Comparison of ENCODE assay signal across 26 cellular contexts in the genomic region with DNA sequence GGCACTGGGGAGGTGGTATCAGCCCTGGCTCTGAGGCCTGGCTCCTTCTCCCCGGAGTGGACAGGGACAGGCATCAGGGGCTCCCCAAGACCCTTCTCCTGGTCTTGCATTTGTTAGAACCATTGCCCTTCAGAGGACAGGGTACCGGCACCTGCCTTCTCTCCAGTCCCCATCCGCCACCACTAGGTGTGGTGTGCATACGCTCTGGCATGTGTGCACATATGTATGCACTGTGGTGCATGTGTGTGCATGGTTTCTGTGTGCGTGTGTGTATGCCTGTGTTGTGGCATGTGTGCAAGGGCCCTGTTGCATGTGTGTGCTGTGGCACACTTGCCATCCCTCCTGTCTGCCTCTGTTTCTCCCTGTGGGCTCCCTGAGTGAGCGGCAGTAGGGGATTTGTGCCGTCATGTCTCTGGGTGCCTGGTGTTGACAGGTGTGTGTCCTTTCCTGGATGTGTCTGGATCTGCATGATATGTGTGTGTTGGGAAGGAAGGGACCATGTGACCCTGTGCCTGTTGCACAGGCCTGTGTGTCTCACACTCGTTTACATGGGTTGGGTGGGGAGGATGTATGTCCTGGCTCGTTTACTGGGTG. TPM values are rescaled to one million over a fixed set of nuclear protein-coding genes. Genes with fewer than 3 reads are reported as not detected.
DNase-seq lines count a peak whose midpoint lies in the region; FAIRE-seq and TF ChIP-seq lines count a peak whose summit lies in the region.
"Had no signal": no experiment of that assay in that cellular context is flagged by ENCODE, and none has a peak within 500 bp of the region (broad histone marks: within the 10 kb centered on the region; RNA-seq: fewer than 3 reads in every experiment).

No MANE protein-coding gene starts in this region.

- H3K9me3 ChIP-seq in keratinocyte (ENCODE audit: control insufficient read depth, low read depth, low read length), result no peaks in the 10 kb centered on the region
- H3K9me3 ChIP-seq: body of pancreas had no signal

- peak overlapping the region; percentile 19 for H3K27ac Mint-ChIP-seq in activated naive CD4-positive, alpha-beta T cell treated with anti-CD3 and anti-CD28 coated beads, Interleukin-2, amount 10 ng/mL, durations not matched to agents 7 days and 5 days
- peak overlapping the region in 4 of 5 experiments; percentile 15 to 38 (median 20) for H3K27ac Mint-ChIP-seq in brain
- H3K27ac Mint-ChIP-seq: activated B cell treated with CpG ODN at 0.5 μM for 24 hours; CD8-positive, alpha-beta T cell; naive B cell; stimulated activated memory B cell treated with anti-CD40 and anti-IgM and Interleukin-4, amounts not matched to agents 10 μg/mL and 1 μg/mL and 100 μg/mL, for 72 hours had no signal

- no peak overlapping the region for H3K27ac ChIP-seq in keratinocyte (ENCODE audit: control insufficient read depth, insufficient read depth, low read length)
- H3K27ac ChIP-seq: body of pancreas, GM23248 had no signal

- intact Hi-C loops in posterior vena cava (cut with DNase I), result no loop called here

- CTCF ChIA-PET in activated naive CD4-positive, alpha-beta T cell treated with anti-CD3 and anti-CD28 coated beads, Interleukin-2, amount 10 ng/mL, durations not matched to agents 7 days and 5 days (lab: Charles Lee), result interaction anchor here (1.4 to 1.7 kb wide), 2 partner anchors 11 to 13 kb away, joined by 5 to 6 read pairs; no protein-coding TSS in a partner anchor

- dilution Hi-C loops in keratinocyte (cut with MboI; ENCODE audit: extremely low pct_ligation_motif_present, low sequenced_read_pairs), result no loop called here

- H3K9me3 Mint-ChIP-seq in activated naive CD4-positive, alpha-beta T cell treated with anti-CD3 and anti-CD28 coated beads, Interleukin-2, amount 10 ng/mL, durations not matched to agents 7 days and 5 days, result no peaks in the 10 kb centered on the region
- H3K9me3 Mint-ChIP-seq in brain, result no peaks in the 10 kb centered on the region
- H3K9me3 Mint-ChIP-seq: activated B cell treated with CpG ODN at 0.5 μM for 24 hours; CD8-positive, alpha-beta T cell; naive B cell; stimulated activated memory B cell treated with anti-CD40 and anti-IgM and Interleukin-4, amounts not matched to agents 10 μg/mL and 1 μg/mL and 100 μg/mL, for 72 hours had no signal

- H4K20me1 ChIP-seq in keratinocyte (ENCODE audit: control insufficient read depth, extremely low read depth, insufficient read depth, low read length), result peaks cover 10% of the 10 kb centered on the region

- peak overlapping the region; percentile 32 for H3K4me2 ChIP-seq in keratinocyte (ENCODE audit: control insufficient read depth, extremely low read depth, insufficient read depth, low read depth, low read length)

- H3K36me3 ChIP-seq in keratinocyte (ENCODE audit: control insufficient read depth in 2 of 2, extremely low read depth in 1 of 2, insufficient read depth in 2 of 2, low read length in 2 of 2), result peaks cover 6 to 44% of the 10 kb centered on the region in 2 experiments

- peaks cover 7% of the 10 kb centered on the region for H3K27me3 Mint-ChIP-seq in activated naive CD4-positive, alpha-beta T cell treated with anti-CD3 and anti-CD28 coated beads, Interleukin-2, amount 10 ng/mL, durations not matched to agents 7 days and 5 days
- H3K27me3 Mint-ChIP-seq in brain, result no peaks in the 10 kb centered on the region
- H3K27me3 Mint-ChIP-seq: activated B cell treated with CpG ODN at 0.5 μM for 24 hours; naive B cell; stimulated activated memory B cell treated with anti-CD40 and anti-IgM and Interleukin-4, amounts not matched to agents 10 μg/mL and 1 μg/mL and 100 μg/mL, for 72 hours had no signal

- DNase-seq in activated naive CD4-positive, alpha-beta T cell treated with anti-CD3 and anti-CD28 coated beads, Interleukin-2, amount 10 ng/mL, durations not matched to agents 7 days and 5 days, result no peak
- no peak for DNase-seq in activated naive CD4-positive, alpha-beta T cell treated with Interleukin-2 at 50 U/mL for 16 hours
- DNase-seq in keratinocyte (ENCODE audit: low read depth, low spot score), result no peak
- DNase-seq in urothelium cell line (ENCODE audit: low spot score), result no peak
- no peak for DNase-seq in D721Med (ENCODE audit: insufficient read length, low spot score)
- no peak for DNase-seq in NCI-H146 (lab: John Stamatoyannopoulos, UW)
- DNase-seq in posterior vena cava (ENCODE audit: low spot score), result no peak
- DNase-seq: activated B cell treated with CpG ODN at 0.5 μM for 24 hours; activated CD4-positive, alpha-beta T cell treated with anti-CD3 and anti-CD28 coated beads, Interleukin-2, amount 50 U/mL, for 48 hours; activated CD8-positive, alpha-beta memory T cell treated with anti-CD3 and anti-CD28 coated beads, Interleukin-2, amount 50 U/mL, for 4 hours; activated naive CD4-positive, alpha-beta T cell treated with anti-CD3 and anti-CD28 coated beads, Interleukin-2, amount 50 U/mL, for 16 hours; AML-193; body of pancreas; CD8-positive, alpha-beta T cell; cerebellar nuclear complex; dorsolateral prefrontal cortex; GM23248; islet precursor cell; naive B cell; NCI-H2107; NCI-H345; NCI-H69; SHP77 treated with DMSO at 0.1 percent for 48 hours had no signal

- H3K9ac ChIP-seq in keratinocyte (ENCODE audit: control insufficient read depth, extremely low read depth, insufficient read depth, low read length), result no peak overlapping the region
- H3K9ac ChIP-seq: GM23248 had no signal

- H3K36me3 Mint-ChIP-seq in activated naive CD4-positive, alpha-beta T cell treated with anti-CD3 and anti-CD28 coated beads, Interleukin-2, amount 10 ng/mL, durations not matched to agents 7 days and 5 days, result no peaks in the 10 kb centered on the region
- peaks cover 56% of the 10 kb centered on the region for H3K36me3 Mint-ChIP-seq in brain
- H3K36me3 Mint-ChIP-seq: CD8-positive, alpha-beta T cell; naive B cell; stimulated activated memory B cell treated with anti-CD40 and anti-IgM and Interleukin-4, amounts not matched to agents 10 μg/mL and 1 μg/mL and 100 μg/mL, for 72 hours had no signal

- peaks cover 24% of the 10 kb centered on the region for H3K4me1 ChIP-seq in keratinocyte (ENCODE audit: control insufficient read depth, extremely low read depth, insufficient read depth, low read length)

- FAIRE-seq in keratinocyte (lab: Jason Lieb, UNC) (no peak), urothelium cell line (lab: Jason Lieb, UNC) (peak; percentile 32), D721Med (lab: Jason Lieb, UNC) (no peak)
- FAIRE-seq: endothelial cell of umbilical vein had no signal

- TF ChIP-seq CTCF in brain (conservative IDR thresholded peaks at IDR 0.05) (no peak), keratinocyte (optimal IDR thresholded peaks at IDR 0.05 in 1 of 3, IDR thresholded peaks at IDR 0.05 in 1 of 3, conservative IDR thresholded peaks at IDR 0.05 in 1 of 3; ENCODE audit: extremely low read depth in 1 of 3, insufficient read depth in 2 of 3, low read length in 3 of 3) (no peak), D721Med (IDR thresholded peaks at IDR 0.05; ENCODE audit: insufficient read depth, missing control alignments) (no peak)

- H2AFZ ChIP-seq in keratinocyte (ENCODE audit: control insufficient read depth, low read length), result no peak overlapping the region
- H2AFZ ChIP-seq: GM23248 had no signal

- H3K27me3 ChIP-seq in keratinocyte (ENCODE audit: control insufficient read depth, extremely low read depth, insufficient read depth, low read length), result no peaks in the 10 kb centered on the region
- H3K27me3 ChIP-seq: body of pancreas, dorsolateral prefrontal cortex had no signal

- H3K4me3 ChIP-seq in keratinocyte (ENCODE audit: control insufficient read depth in 2 of 3, extremely low read depth in 1 of 3, insufficient read depth in 2 of 3, low read depth in 1 of 3, low read length in 3 of 3), result no peak overlapping the region
- H3K4me3 ChIP-seq: body of pancreas, dorsolateral prefrontal cortex, GM23248 had no signal

- no peak overlapping the region for H3K4me3 Mint-ChIP-seq in activated naive CD4-positive, alpha-beta T cell treated with anti-CD3 and anti-CD28 coated beads, Interleukin-2, amount 10 ng/mL, durations not matched to agents 7 days and 5 days
- no peak overlapping the region for H3K4me3 Mint-ChIP-seq in brain
- H3K4me3 Mint-ChIP-seq: activated B cell treated with CpG ODN at 0.5 μM for 24 hours; CD8-positive, alpha-beta T cell; stimulated activated memory B cell treated with anti-CD40 and anti-IgM and Interleukin-4, amounts not matched to agents 10 μg/mL and 1 μg/mL and 100 μg/mL, for 72 hours had no signal

- H3K4me1 Mint-ChIP-seq in activated naive CD4-positive, alpha-beta T cell treated with anti-CD3 and anti-CD28 coated beads, Interleukin-2, amount 10 ng/mL, durations not matched to agents 7 days and 5 days, result peaks cover 13% of the 10 kb centered on the region
- no peaks in the 10 kb centered on the region for H3K4me1 Mint-ChIP-seq in brain
- H3K4me1 Mint-ChIP-seq: activated B cell treated with CpG ODN at 0.5 μM for 24 hours; naive B cell; stimulated activated memory B cell treated with anti-CD40 and anti-IgM and Interleukin-4, amounts not matched to agents 10 μg/mL and 1 μg/mL and 100 μg/mL, for 72 hours had no signal

- H3K79me2 ChIP-seq in keratinocyte (ENCODE audit: control insufficient read depth, insufficient read depth, low read length), result peaks cover 7% of the 10 kb centered on the region

- peaks cover 3% of the 10 kb centered on the region for H3K9me1 ChIP-seq in keratinocyte (ENCODE audit: control insufficient read depth, extremely low read depth, insufficient read depth, low read length)

RNA-seq across cellular contexts. Expression of a gene that starts 9.3 kb away (rescaled TPM):
- 13.7 TPM for polyA plus RNA-seq in brain (ENCODE audit: insufficient read depth, low read depth, low replicate concordance)
- 16.2 to 27.1 TPM (median 18.6 TPM) in 3 replicates for polyA plus RNA-seq in keratinocyte
- 7.2 TPM for polyA plus RNA-seq in keratinocyte (2011; ENCODE audit: low read depth)
- 11.9 and 22.2 TPM in 2 replicates for polyA plus RNA-seq in keratinocyte (2011; cell fraction: cytosol; rRNA removed)
- polyA plus RNA-seq in keratinocyte (2011; cell fraction: nucleus; rRNA removed), result 30.2 and 37.8 TPM in 2 replicates
- polyA plus RNA-seq in keratinocyte (2012; ENCODE audit: low replicate concordance), result 13.3 and 22.3 TPM in 2 replicates
- 12.6 to 18.9 TPM (median 14.5 TPM) in 3 replicates for polyA minus RNA-seq in keratinocyte
- polyA minus RNA-seq in keratinocyte (2011; cell fraction: cytosol; rRNA and poly(A)+ RNA removed), result 25.1 TPM
- polyA minus RNA-seq in keratinocyte (2011; cell fraction: nucleus; rRNA and poly(A)+ RNA removed), result 10.9 and 12.5 TPM in 2 replicates
- total RNA-seq in posterior vena cava, result 10 to 100 TPM; 56.3 to 62.9 TPM
